ENCODE assay signal across 1 cellular context in the genomic region with DNA sequence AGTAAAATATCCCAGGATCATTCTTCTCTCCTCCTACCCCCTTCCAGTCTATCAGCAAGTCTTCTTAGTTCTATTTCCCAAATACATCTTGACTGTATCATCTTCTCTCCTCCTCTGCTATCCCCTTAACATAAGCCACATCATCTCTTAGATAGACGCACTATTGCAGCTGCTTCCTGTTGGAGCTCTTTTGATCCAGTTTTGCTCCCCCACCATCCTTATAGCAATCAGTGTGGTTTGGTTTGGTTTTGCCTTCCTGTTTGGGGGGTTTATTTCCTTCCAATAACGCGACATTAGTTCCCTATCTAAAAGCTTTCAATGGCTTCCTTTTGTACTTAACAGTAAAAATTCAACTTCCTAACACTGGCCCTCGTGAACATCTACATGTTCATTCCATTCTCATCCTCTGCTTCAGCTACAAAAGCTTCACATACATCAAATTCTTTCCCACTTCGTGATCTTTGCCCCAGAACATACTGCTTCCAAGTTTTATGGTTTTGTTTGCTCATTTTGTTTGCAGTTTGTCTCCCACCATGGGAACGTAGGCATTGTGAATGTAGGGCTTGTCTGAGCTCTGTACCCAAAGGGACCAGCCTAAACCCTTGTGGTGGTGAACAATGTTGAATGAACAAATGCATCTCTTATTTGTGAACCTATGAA.
TF ChIP-seq lines count a peak whose summit lies in the region.

No MANE protein-coding gene starts in this region.

TF ChIP-seq in HepG2, 621 proteins besides CTCF, POLR2A, EP300 and RAD21 (continued from another document and continues in another):
- TF ChIP-seq ZNF839 (CRISPR knock-in tag; IDR thresholded peaks at IDR 0.05; ENCODE audit: borderline replicate concordance), result no peak
- 0 out of 2 replicates have a peak, but pooled peaks have one; percentile 27 for TF ChIP-seq MIXL1 (CRISPR knock-in tag; IDR thresholded peaks at IDR 0.05)
- TF ChIP-seq ZNF710 (CRISPR knock-in tag; IDR thresholded peaks at IDR 0.05; ENCODE audit: borderline replicate concordance), result 0 out of 2 replicates have a peak, but pooled peaks have one; percentile 21
- peak; percentile 70 for TF ChIP-seq BCL6 (CRISPR knock-in tag; IDR thresholded peaks at IDR 0.05)
- no peak for TF ChIP-seq ARNT (IDR thresholded peaks at IDR 0.05)
- no peak for TF ChIP-seq ZNF354B (CRISPR knock-in tag; IDR thresholded peaks at IDR 0.05)
- no peak for TF ChIP-seq SOX13 (IDR thresholded peaks at IDR 0.05)
- TF ChIP-seq SOX13 (CRISPR knock-in tag; conservative IDR thresholded peaks at IDR 0.05 in 1 of 2, IDR thresholded peaks at IDR 0.05 in 1 of 2), result peak in 1 of 2 experiments; percentile 86; a peak in 2 of 4 replicates
- no peak for TF ChIP-seq ZFX (CRISPR knock-in tag; IDR thresholded peaks at IDR 0.05; ENCODE audit: low read depth)
- TF ChIP-seq, protein P1, sequence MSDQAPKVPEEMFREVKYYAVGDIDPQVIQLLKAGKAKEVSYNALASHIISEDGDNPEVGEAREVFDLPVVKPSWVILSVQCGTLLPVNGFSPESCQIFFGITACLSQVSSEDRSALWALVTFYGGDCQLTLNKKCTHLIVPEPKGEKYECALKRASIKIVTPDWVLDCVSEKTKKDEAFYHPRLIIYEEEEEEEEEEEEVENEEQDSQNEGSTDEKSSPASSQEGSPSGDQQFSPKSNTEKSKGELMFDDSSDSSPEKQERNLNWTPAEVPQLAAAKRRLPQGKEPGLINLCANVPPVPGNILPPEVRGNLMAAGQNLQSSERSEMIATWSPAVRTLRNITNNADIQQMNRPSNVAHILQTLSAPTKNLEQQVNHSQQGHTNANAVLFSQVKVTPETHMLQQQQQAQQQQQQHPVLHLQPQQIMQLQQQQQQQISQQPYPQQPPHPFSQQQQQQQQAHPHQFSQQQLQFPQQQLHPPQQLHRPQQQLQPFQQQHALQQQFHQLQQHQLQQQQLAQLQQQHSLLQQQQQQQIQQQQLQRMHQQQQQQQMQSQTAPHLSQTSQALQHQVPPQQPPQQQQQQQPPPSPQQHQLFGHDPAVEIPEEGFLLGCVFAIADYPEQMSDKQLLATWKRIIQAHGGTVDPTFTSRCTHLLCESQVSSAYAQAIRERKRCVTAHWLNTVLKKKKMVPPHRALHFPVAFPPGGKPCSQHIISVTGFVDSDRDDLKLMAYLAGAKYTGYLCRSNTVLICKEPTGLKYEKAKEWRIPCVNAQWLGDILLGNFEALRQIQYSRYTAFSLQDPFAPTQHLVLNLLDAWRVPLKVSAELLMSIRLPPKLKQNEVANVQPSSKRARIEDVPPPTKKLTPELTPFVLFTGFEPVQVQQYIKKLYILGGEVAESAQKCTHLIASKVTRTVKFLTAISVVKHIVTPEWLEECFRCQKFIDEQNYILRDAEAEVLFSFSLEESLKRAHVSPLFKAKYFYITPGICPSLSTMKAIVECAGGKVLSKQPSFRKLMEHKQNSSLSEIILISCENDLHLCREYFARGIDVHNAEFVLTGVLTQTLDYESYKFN (CRISPR knock-in tag; conservative IDR thresholded peaks at IDR 0.05), result peak; percentile 82
- peak; percentile 55; the same call in 1 of the 2 replicates for TF ChIP-seq IRF2 (CRISPR knock-in tag; IDR thresholded peaks at IDR 0.05)
- TF ChIP-seq ZBTB34 (CRISPR knock-in tag; IDR thresholded peaks at IDR 0.05), result 0 out of 2 replicates have a peak, but pooled peaks have one; percentile 11
- TF ChIP-seq, protein P2, sequence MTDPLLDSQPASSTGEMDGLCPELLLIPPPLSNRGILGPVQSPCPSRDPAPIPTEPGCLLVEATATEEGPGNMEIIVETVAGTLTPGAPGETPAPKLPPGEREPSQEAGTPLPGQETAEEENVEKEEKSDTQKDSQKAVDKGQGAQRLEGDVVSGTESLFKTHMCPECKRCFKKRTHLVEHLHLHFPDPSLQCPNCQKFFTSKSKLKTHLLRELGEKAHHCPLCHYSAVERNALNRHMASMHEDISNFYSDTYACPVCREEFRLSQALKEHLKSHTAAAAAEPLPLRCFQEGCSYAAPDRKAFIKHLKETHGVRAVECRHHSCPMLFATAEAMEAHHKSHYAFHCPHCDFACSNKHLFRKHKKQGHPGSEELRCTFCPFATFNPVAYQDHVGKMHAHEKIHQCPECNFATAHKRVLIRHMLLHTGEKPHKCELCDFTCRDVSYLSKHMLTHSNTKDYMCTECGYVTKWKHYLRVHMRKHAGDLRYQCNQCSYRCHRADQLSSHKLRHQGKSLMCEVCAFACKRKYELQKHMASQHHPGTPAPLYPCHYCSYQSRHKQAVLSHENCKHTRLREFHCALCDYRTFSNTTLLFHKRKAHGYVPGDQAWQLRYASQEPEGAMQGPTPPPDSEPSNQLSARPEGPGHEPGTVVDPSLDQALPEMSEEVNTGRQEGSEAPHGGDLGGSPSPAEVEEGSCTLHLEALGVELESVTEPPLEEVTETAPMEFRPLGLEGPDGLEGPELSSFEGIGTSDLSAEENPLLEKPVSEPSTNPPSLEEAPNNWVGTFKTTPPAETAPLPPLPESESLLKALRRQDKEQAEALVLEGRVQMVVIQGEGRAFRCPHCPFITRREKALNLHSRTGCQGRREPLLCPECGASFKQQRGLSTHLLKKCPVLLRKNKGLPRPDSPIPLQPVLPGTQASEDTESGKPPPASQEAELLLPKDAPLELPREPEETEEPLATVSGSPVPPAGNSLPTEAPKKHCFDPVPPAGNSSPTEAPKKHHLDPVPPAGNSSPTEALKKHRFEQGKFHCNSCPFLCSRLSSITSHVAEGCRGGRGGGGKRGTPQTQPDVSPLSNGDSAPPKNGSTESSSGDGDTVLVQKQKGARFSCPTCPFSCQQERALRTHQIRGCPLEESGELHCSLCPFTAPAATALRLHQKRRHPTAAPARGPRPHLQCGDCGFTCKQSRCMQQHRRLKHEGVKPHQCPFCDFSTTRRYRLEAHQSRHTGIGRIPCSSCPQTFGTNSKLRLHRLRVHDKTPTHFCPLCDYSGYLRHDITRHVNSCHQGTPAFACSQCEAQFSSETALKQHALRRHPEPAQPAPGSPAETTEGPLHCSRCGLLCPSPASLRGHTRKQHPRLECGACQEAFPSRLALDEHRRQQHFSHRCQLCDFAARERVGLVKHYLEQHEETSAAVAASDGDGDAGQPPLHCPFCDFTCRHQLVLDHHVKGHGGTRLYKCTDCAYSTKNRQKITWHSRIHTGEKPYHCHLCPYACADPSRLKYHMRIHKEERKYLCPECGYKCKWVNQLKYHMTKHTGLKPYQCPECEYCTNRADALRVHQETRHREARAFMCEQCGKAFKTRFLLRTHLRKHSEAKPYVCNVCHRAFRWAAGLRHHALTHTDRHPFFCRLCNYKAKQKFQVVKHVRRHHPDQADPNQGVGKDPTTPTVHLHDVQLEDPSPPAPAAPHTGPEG (CRISPR knock-in tag; IDR thresholded peaks at IDR 0.05), result no peak
- TF ChIP-seq TEAD3 (CRISPR knock-in tag; optimal IDR thresholded peaks at IDR 0.05; ENCODE audit: borderline replicate concordance), result peak; percentile 88
- peak; percentile 68 for TF ChIP-seq POGZ (CRISPR knock-in tag; IDR thresholded peaks at IDR 0.05)
- no peak for TF ChIP-seq SOX6 (IDR thresholded peaks at IDR 0.05)
- TF ChIP-seq SOX6 (CRISPR knock-in tag; IDR thresholded peaks at IDR 0.05), result peak; percentile 81
- no peak for TF ChIP-seq NFE2L1 (CRISPR knock-in tag; IDR thresholded peaks at IDR 0.05; ENCODE audit: borderline replicate concordance)
- 0 out of 2 replicates have a peak, but pooled peaks have one; percentile 36 for TF ChIP-seq ARID3A (IDR thresholded peaks at IDR 0.05; ENCODE audit: low read depth, low read length)
- TF ChIP-seq ZSCAN25 (CRISPR knock-in tag; IDR thresholded peaks at IDR 0.05), result 0 out of 2 replicates have a peak, but pooled peaks have one; percentile 23
- 0 out of 2 replicates have a peak, but pooled peaks have one; percentile 34 for TF ChIP-seq ZSCAN29 (CRISPR knock-in tag; conservative IDR thresholded peaks at IDR 0.05)
- no peak for TF ChIP-seq FOXA1 (IDR thresholded peaks at IDR 0.05)
- 0 out of 2 replicates have a peak, but pooled peaks have one; percentile 16 for TF ChIP-seq FOXA1 (CRISPR knock-in tag; IDR thresholded peaks at IDR 0.05)
- TF ChIP-seq FOXJ3 (CRISPR knock-in tag; IDR thresholded peaks at IDR 0.05; ENCODE audit: borderline replicate concordance), result peak; percentile 26; the same call in 1 of the 2 replicates
- TF ChIP-seq ZNF24 (IDR thresholded peaks at IDR 0.05), result peak; percentile 57; the same call in 1 of the 2 replicates
- peak; percentile 52; the same call in 1 of the 2 replicates for TF ChIP-seq DMAP1 (CRISPR knock-in tag; IDR thresholded peaks at IDR 0.05)
- no peak for TF ChIP-seq ZNF558 (CRISPR knock-in tag; IDR thresholded peaks at IDR 0.05; ENCODE audit: borderline replicate concordance)
- peak; percentile 56; the same call in 1 of the 2 replicates for TF ChIP-seq SALL1 (CRISPR knock-in tag; IDR thresholded peaks at IDR 0.05)
- no peak for TF ChIP-seq CREB3 (CRISPR knock-in tag; IDR thresholded peaks at IDR 0.05)
- TF ChIP-seq ZBTB7B (CRISPR knock-in tag; IDR thresholded peaks at IDR 0.05), result peak; percentile 54; the same call in 1 of the 2 replicates
- no peak for TF ChIP-seq ZNF766 (CRISPR knock-in tag; IDR thresholded peaks at IDR 0.05; ENCODE audit: borderline replicate concordance)
- no peak for TF ChIP-seq KDM1A (CRISPR knock-in tag; IDR thresholded peaks at IDR 0.05)
- no peak for TF ChIP-seq HIVEP1 (CRISPR knock-in tag; IDR thresholded peaks at IDR 0.05)
- TF ChIP-seq ZNF235 (CRISPR knock-in tag; IDR thresholded peaks at IDR 0.05; ENCODE audit: borderline replicate concordance), result no peak
- peak; percentile 88 for TF ChIP-seq RXRB (CRISPR knock-in tag; IDR thresholded peaks at IDR 0.05; ENCODE audit: borderline replicate concordance)
- TF ChIP-seq ZMYM4 (CRISPR knock-in tag; IDR thresholded peaks at IDR 0.05), result peak; percentile 78
- 0 out of 2 replicates have a peak, but pooled peaks have one; percentile 50 for TF ChIP-seq ERF (CRISPR knock-in tag; IDR thresholded peaks at IDR 0.05)
- TF ChIP-seq CREM (IDR thresholded peaks at IDR 0.05), result peak; percentile 27; the same call in 1 of the 2 replicates
- TF ChIP-seq CREM (CRISPR knock-in tag; IDR thresholded peaks at IDR 0.05), result no peak
- TF ChIP-seq SOX5 (CRISPR knock-in tag; IDR thresholded peaks at IDR 0.05; ENCODE audit: borderline replicate concordance), result peak; percentile 81
- 0 out of 2 replicates have a peak, but pooled peaks have one; percentile 27 for TF ChIP-seq EHMT2 (IDR thresholded peaks at IDR 0.05; ENCODE audit: borderline replicate concordance, low read depth, low read length)
- TF ChIP-seq, protein P3, sequence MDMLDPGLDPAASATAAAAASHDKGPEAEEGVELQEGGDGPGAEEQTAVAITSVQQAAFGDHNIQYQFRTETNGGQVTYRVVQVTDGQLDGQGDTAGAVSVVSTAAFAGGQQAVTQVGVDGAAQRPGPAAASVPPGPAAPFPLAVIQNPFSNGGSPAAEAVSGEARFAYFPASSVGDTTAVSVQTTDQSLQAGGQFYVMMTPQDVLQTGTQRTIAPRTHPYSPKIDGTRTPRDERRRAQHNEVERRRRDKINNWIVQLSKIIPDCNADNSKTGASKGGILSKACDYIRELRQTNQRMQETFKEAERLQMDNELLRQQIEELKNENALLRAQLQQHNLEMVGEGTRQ (IDR thresholded peaks at IDR 0.05; ENCODE audit: low read depth, low read length), result no peak
- TF ChIP-seq, protein P3 (CRISPR knock-in tag; IDR thresholded peaks at IDR 0.05; ENCODE audit: borderline replicate concordance), result no peak
- 0 out of 2 replicates have a peak, but pooled peaks have one; percentile 23 for TF ChIP-seq CEBPG (CRISPR knock-in tag; IDR thresholded peaks at IDR 0.05)
